1 cellular context compared by ENCODE assay signal in the genomic region with DNA sequence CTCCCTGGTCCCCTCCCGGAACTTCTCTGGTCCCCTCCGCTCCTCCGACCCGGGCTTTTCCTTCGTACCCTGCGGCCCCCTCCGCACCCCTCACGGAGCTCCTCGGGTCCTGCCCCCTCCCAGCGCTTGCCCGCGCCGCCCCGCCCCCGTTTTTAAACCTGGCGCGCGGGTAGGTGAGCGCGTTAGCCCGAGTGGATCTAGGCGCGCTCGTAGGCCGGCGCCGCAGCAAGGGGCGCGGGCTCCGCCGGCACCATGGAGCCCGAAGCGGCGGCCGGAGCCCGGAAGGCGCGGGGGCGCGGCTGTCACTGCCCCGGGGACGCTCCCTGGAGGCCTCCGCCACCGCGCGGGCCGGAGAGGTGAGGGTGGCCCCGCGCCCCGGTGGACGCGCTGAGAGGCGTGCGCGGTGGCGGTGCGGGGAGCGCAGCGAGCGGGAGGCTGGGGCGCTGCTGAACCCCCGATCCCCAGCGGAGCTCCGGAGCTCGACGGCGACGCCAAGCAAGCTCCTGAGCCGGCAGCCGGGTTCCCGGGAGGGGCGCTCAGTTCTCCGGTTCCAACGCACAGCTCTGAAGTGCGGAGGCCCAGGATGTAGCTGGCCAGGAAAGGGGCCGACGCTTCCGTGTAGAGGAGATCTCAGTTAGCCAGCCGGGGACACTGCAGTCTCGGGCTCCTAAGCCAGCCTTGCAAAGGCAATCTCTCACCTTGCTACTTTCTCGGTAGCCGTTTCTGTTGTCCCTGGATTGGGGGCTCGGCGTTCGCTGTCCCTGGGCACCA.
TF ChIP-seq lines count a peak whose summit lies in the region.

A gene with protein sequence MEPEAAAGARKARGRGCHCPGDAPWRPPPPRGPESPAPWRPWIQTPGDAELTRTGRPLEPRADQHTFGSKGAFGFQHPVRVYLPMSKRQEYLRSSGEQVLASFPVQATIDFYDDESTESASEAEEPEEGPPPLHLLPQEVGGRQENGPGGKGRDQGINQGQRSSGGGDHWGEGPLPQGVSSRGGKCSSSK (plus strand): TSS at position 182 of the 771 bp plus-strand sequence. CDS start 71 bp downstream, at position 253.

TF ChIP-seq in IMR-90, 13 proteins besides CTCF, POLR2A, EP300 and RAD21:
- TF ChIP-seq MXI1 (IDR thresholded peaks at IDR 0.05; ENCODE audit: borderline replicate concordance, low read depth, low read length) (no peak), FOS (IDR thresholded peaks at IDR 0.05; ENCODE audit: low read depth, low read length) (no peak), RCOR1 (IDR thresholded peaks at IDR 0.05; ENCODE audit: insufficient replicate concordance, low read length) (no peak)
- TF ChIP-seq, protein P1, sequence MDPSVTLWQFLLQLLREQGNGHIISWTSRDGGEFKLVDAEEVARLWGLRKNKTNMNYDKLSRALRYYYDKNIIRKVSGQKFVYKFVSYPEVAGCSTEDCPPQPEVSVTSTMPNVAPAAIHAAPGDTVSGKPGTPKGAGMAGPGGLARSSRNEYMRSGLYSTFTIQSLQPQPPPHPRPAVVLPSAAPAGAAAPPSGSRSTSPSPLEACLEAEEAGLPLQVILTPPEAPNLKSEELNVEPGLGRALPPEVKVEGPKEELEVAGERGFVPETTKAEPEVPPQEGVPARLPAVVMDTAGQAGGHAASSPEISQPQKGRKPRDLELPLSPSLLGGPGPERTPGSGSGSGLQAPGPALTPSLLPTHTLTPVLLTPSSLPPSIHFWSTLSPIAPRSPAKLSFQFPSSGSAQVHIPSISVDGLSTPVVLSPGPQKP (IDR thresholded peaks at IDR 0.05; ENCODE audit: borderline replicate concordance, low read depth, low read length), result no peak
